ENCODE assay signal across 26 cellular contexts in the genomic region with DNA sequence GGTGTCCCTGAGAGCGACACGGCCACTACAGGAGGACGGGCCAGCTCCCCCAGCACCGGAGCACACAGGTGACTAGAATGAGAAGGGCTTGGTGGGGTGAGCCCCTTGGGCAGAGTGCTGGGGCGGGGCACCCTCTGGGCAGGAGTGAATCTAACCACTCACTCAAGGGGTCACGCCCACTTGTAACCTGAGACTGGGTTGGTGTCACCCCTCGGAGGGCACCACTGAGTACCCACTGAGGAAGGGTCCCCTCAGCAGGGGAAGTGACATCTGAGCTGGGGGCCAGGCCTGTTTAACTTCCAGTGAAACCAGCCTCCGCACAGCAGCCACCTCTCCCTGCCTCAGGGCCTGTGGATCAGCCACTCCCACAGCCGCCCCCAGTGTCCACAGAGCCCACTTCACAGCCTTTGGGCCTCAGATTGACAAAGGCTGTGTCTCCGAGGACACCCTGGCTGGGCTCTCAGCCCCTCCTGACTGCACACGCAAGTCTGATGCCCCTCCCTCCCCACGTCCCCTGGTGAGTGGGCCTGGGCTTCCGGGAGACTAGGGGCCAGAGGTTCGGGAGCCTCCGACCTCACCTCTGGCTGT. TPM values are rescaled to one million over a fixed set of nuclear protein-coding genes. Genes with fewer than 3 reads are reported as not detected.
"Had no signal": no experiment of that assay in that cellular context is flagged by ENCODE, and none has a peak within 500 bp of the region (broad histone marks: within the 10 kb centered on the region; RNA-seq: fewer than 3 reads in every experiment).

No MANE protein-coding gene starts in this region.

- H3K9me3 Mint-ChIP-seq: activated T-cell treated with anti-CD3 and anti-CD28 coated beads, Interleukin-2, amount 50 U/mL, for 72 hours; effector memory CD8-positive, alpha-beta T cell; naive B cell; neural crest cell; stimulated activated memory B cell treated with anti-CD40 and anti-IgM and Interleukin-4, amounts not matched to agents 10 μg/mL and 1 μg/mL and 100 μg/mL, for 72 hours had no signal

- H3K4me2 ChIP-seq: smooth muscle cell had no signal

- H3K27ac Mint-ChIP-seq: activated T-cell treated with anti-CD3 and anti-CD28 coated beads, Interleukin-2, amount 50 U/mL, for 72 hours; effector memory CD8-positive, alpha-beta T cell; naive B cell; stimulated activated memory B cell treated with anti-CD40 and anti-IgM and Interleukin-4, amounts not matched to agents 10 μg/mL and 1 μg/mL and 100 μg/mL, for 72 hours had no signal

- H3K36me3 ChIP-seq: breast epithelium had no signal

- FAIRE-seq: pancreas had no signal

- H3K4me3 Mint-ChIP-seq: activated T-cell treated with anti-CD3 and anti-CD28 coated beads, Interleukin-2, amount 50 U/mL, for 72 hours; effector memory CD8-positive, alpha-beta T cell; neural crest cell; stimulated activated memory B cell treated with anti-CD40 and anti-IgM and Interleukin-4, amounts not matched to agents 10 μg/mL and 1 μg/mL and 100 μg/mL, for 72 hours had no signal

- DNase-seq: activated CD4-positive, alpha-beta T cell treated with anti-CD3 and anti-CD28 coated beads, Interleukin-2, amount 50 U/mL, for 1 hour; activated CD8-positive, alpha-beta memory T cell treated with anti-CD3 and anti-CD28 coated beads for 24 hours; activated effector memory CD4-positive, alpha-beta T cell treated with anti-CD3 and anti-CD28 coated beads, Interleukin-2, amount 50 U/mL, for 16 hours; activated naive CD4-positive, alpha-beta T cell treated with anti-CD3 and anti-CD28 coated beads, Interleukin-2, amount 50 U/mL, for 16 hours; activated T-cell treated with anti-CD3 and anti-CD28 coated beads, Interleukin-2, amount 50 U/mL, for 72 hours; cerebellar nuclear complex; dermis blood vessel endothelial cell; effector memory CD8-positive, alpha-beta T cell; foreskin fibroblast; islet precursor cell; left ventricle myocardium superior; mucosa of descending colon; naive B cell; stimulated activated CD4-positive, alpha-beta T cell treated with anti-CD3 and anti-CD28 coated beads, Interleukin-4, amount 100 ng/mL, for 4 hours; T-helper 1 cell; T1000 had no signal

- H3K4me3 ChIP-seq: ascending aorta, breast epithelium, mucosa of descending colon, pancreas, smooth muscle cell, thoracic aorta had no signal

- H3K9me3 ChIP-seq: ascending aorta, breast epithelium, mucosa of descending colon, pancreas, thoracic aorta had no signal

- H3K36me3 Mint-ChIP-seq: naive B cell had no signal

- H3K27me3 ChIP-seq: ascending aorta, breast epithelium, pancreas had no signal

- H3K27me3 Mint-ChIP-seq: effector memory CD8-positive, alpha-beta T cell; naive B cell; stimulated activated memory B cell treated with anti-CD40 and anti-IgM and Interleukin-4, amounts not matched to agents 10 μg/mL and 1 μg/mL and 100 μg/mL, for 72 hours had no signal

- ATAC-seq: activated CD4-positive, CD25-positive, alpha-beta regulatory T cell treated with anti-CD3 and anti-CD28 coated beads, Interleukin-2, amount 50 U/mL, for 24 hours; activated T-cell treated with anti-CD3 and anti-CD28 coated beads, Interleukin-2, amount 50 U/mL, for 72 hours; effector memory CD8-positive, alpha-beta T cell; left ventricle myocardium superior; mucosa of descending colon; pancreas; sciatic nerve; stimulated activated memory B cell treated with anti-CD40 and anti-IgM and Interleukin-4, amounts not matched to agents 10 μg/mL and 1 μg/mL and 100 μg/mL, for 72 hours had no signal

- H3K27ac ChIP-seq: ascending aorta, pancreas, thoracic aorta had no signal

RNA-seq across cellular contexts. Expression of a gene that starts 18.2 kb away (rescaled TPM):
- total RNA-seq: ascending aorta, breast epithelium, left ventricle myocardium superior, sciatic nerve, smooth muscle cell, thoracic aorta, urinary bladder had no signal
